Comparison of ENCODE assay signal across 1 cellular context in genomic region chr2:26238301-26238958, GRCh38.
TF ChIP-seq lines count a peak whose summit lies in the region.

No MANE protein-coding gene starts in this region.

TF ChIP-seq in HepG2, 621 proteins besides CTCF, POLR2A, EP300 and RAD21 (continued from another document and continues in another):
- TF ChIP-seq ZNF563 (CRISPR knock-in tag; IDR thresholded peaks at IDR 0.05) (no peak), ZNF577 (CRISPR knock-in tag; IDR thresholded peaks at IDR 0.05; ENCODE audit: borderline replicate concordance, low read depth) (no peak), ZNF777 (CRISPR knock-in tag; IDR thresholded peaks at IDR 0.05) (no peak), TCF12 (IDR thresholded peaks at IDR 0.05) (no peak), TCF12 (CRISPR knock-in tag; IDR thresholded peaks at IDR 0.05) (no peak), PCBP1 (IDR thresholded peaks at IDR 0.05; ENCODE audit: borderline replicate concordance, low read depth, low read length) (no peak), ZNF350 (CRISPR knock-in tag; IDR thresholded peaks at IDR 0.05; ENCODE audit: borderline replicate concordance, low read depth) (no peak), ADNP (CRISPR knock-in tag; IDR thresholded peaks at IDR 0.05) (no peak), SOX6 (IDR thresholded peaks at IDR 0.05) (no peak), SOX6 (CRISPR knock-in tag; IDR thresholded peaks at IDR 0.05) (peak; percentile 49; the same call in 1 of the 2 replicates), ZNF546 (CRISPR knock-in tag; conservative IDR thresholded peaks at IDR 0.05) (no peak), ZFY (CRISPR knock-in tag; IDR thresholded peaks at IDR 0.05) (no peak), ZNF629 (CRISPR knock-in tag; conservative IDR thresholded peaks at IDR 0.05) (no peak), SRY (CRISPR knock-in tag; IDR thresholded peaks at IDR 0.05) (no peak), ZNF607 (CRISPR knock-in tag; IDR thresholded peaks at IDR 0.05; ENCODE audit: borderline replicate concordance) (no peak), ZNF296 (CRISPR knock-in tag; conservative IDR thresholded peaks at IDR 0.05) (no peak), ZNF33A (CRISPR knock-in tag; IDR thresholded peaks at IDR 0.05; ENCODE audit: borderline replicate concordance) (no peak), ZBTB46 (CRISPR knock-in tag; IDR thresholded peaks at IDR 0.05; ENCODE audit: borderline replicate concordance) (no peak), GTF2F1 (IDR thresholded peaks at IDR 0.05; ENCODE audit: low read length) (no peak), RCOR2 (CRISPR knock-in tag; IDR thresholded peaks at IDR 0.05) (no peak), ZNF484 (CRISPR knock-in tag; IDR thresholded peaks at IDR 0.05; ENCODE audit: borderline replicate concordance, low read depth) (no peak), ELF4 (CRISPR knock-in tag; IDR thresholded peaks at IDR 0.05; ENCODE audit: borderline replicate concordance) (no peak), ZNF276 (CRISPR knock-in tag; IDR thresholded peaks at IDR 0.05; ENCODE audit: low read depth) (no peak), RELA (CRISPR knock-in tag; IDR thresholded peaks at IDR 0.05) (no peak), ATM (IDR thresholded peaks at IDR 0.05; ENCODE audit: borderline replicate concordance) (no peak), RFXANK (CRISPR knock-in tag; IDR thresholded peaks at IDR 0.05) (peak; percentile 20; the same call in 1 of the 2 replicates), SP140L (CRISPR knock-in tag; IDR thresholded peaks at IDR 0.05; ENCODE audit: borderline replicate concordance) (no peak), ZNF3 (CRISPR knock-in tag; IDR thresholded peaks at IDR 0.05) (no peak), SALL1 (CRISPR knock-in tag; IDR thresholded peaks at IDR 0.05) (no peak; the same call in 1 of the 2 replicates), RBM22 (optimal IDR thresholded peaks at IDR 0.05; ENCODE audit: low read length) (no peak), ZNF724P (CRISPR knock-in tag; IDR thresholded peaks at IDR 0.05; ENCODE audit: borderline replicate concordance) (no peak), CENPBD1 (CRISPR knock-in tag; IDR thresholded peaks at IDR 0.05; ENCODE audit: borderline replicate concordance, low read depth) (no peak), NFKB2 (CRISPR knock-in tag; IDR thresholded peaks at IDR 0.05; ENCODE audit: borderline replicate concordance) (no peak), SSRP1 (CRISPR knock-in tag; IDR thresholded peaks at IDR 0.05) (no peak), ZNF333 (CRISPR knock-in tag; IDR thresholded peaks at IDR 0.05; ENCODE audit: borderline replicate concordance) (no peak), ARNT (IDR thresholded peaks at IDR 0.05) (no peak), RAD51 (IDR thresholded peaks at IDR 0.05; ENCODE audit: borderline replicate concordance) (no peak), ZNF275 (CRISPR knock-in tag; IDR thresholded peaks at IDR 0.05; ENCODE audit: borderline replicate concordance) (no peak), GZF1 (CRISPR knock-in tag; IDR thresholded peaks at IDR 0.05) (no peak), ZNF367 (CRISPR knock-in tag; IDR thresholded peaks at IDR 0.05; ENCODE audit: borderline replicate concordance) (no peak), ZBTB2 (CRISPR knock-in tag; IDR thresholded peaks at IDR 0.05; ENCODE audit: low read depth) (no peak), ARNTL (CRISPR knock-in tag; IDR thresholded peaks at IDR 0.05) (no peak), ZNF589 (CRISPR knock-in tag; conservative IDR thresholded peaks at IDR 0.05) (no peak), ZNF788 (CRISPR knock-in tag; IDR thresholded peaks at IDR 0.05; ENCODE audit: borderline replicate concordance) (no peak), BCLAF1 (IDR thresholded peaks at IDR 0.05) (no peak), ZNF670 (CRISPR knock-in tag; IDR thresholded peaks at IDR 0.05; ENCODE audit: borderline replicate concordance) (no peak)
- TF ChIP-seq, protein P1, sequence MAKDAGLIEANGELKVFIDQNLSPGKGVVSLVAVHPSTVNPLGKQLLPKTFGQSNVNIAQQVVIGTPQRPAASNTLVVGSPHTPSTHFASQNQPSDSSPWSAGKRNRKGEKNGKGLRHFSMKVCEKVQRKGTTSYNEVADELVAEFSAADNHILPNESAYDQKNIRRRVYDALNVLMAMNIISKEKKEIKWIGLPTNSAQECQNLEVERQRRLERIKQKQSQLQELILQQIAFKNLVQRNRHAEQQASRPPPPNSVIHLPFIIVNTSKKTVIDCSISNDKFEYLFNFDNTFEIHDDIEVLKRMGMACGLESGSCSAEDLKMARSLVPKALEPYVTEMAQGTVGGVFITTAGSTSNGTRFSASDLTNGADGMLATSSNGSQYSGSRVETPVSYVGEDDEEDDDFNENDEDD (CRISPR knock-in tag; IDR thresholded peaks at IDR 0.05; ENCODE audit: borderline replicate concordance), result no peak
- TF ChIP-seq, protein P2, sequence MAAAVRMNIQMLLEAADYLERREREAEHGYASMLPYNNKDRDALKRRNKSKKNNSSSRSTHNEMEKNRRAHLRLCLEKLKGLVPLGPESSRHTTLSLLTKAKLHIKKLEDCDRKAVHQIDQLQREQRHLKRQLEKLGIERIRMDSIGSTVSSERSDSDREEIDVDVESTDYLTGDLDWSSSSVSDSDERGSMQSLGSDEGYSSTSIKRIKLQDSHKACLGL (CRISPR knock-in tag; IDR thresholded peaks at IDR 0.05), result no peak
- TF ChIP-seq, protein P3, sequence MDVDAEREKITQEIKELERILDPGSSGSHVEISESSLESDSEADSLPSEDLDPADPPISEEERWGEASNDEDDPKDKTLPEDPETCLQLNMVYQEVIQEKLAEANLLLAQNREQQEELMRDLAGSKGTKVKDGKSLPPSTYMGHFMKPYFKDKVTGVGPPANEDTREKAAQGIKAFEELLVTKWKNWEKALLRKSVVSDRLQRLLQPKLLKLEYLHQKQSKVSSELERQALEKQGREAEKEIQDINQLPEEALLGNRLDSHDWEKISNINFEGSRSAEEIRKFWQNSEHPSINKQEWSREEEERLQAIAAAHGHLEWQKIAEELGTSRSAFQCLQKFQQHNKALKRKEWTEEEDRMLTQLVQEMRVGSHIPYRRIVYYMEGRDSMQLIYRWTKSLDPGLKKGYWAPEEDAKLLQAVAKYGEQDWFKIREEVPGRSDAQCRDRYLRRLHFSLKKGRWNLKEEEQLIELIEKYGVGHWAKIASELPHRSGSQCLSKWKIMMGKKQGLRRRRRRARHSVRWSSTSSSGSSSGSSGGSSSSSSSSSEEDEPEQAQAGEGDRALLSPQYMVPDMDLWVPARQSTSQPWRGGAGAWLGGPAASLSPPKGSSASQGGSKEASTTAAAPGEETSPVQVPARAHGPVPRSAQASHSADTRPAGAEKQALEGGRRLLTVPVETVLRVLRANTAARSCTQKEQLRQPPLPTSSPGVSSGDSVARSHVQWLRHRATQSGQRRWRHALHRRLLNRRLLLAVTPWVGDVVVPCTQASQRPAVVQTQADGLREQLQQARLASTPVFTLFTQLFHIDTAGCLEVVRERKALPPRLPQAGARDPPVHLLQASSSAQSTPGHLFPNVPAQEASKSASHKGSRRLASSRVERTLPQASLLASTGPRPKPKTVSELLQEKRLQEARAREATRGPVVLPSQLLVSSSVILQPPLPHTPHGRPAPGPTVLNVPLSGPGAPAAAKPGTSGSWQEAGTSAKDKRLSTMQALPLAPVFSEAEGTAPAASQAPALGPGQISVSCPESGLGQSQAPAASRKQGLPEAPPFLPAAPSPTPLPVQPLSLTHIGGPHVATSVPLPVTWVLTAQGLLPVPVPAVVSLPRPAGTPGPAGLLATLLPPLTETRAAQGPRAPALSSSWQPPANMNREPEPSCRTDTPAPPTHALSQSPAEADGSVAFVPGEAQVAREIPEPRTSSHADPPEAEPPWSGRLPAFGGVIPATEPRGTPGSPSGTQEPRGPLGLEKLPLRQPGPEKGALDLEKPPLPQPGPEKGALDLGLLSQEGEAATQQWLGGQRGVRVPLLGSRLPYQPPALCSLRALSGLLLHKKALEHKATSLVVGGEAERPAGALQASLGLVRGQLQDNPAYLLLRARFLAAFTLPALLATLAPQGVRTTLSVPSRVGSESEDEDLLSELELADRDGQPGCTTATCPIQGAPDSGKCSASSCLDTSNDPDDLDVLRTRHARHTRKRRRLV (CRISPR knock-in tag; IDR thresholded peaks at IDR 0.05), result no peak
- TF ChIP-seq, protein P4, sequence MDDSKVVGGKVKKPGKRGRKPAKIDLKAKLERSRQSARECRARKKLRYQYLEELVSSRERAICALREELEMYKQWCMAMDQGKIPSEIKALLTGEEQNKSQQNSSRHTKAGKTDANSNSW (CRISPR knock-in tag; IDR thresholded peaks at IDR 0.05; ENCODE audit: borderline replicate concordance), result no peak
- TF ChIP-seq, protein P5, sequence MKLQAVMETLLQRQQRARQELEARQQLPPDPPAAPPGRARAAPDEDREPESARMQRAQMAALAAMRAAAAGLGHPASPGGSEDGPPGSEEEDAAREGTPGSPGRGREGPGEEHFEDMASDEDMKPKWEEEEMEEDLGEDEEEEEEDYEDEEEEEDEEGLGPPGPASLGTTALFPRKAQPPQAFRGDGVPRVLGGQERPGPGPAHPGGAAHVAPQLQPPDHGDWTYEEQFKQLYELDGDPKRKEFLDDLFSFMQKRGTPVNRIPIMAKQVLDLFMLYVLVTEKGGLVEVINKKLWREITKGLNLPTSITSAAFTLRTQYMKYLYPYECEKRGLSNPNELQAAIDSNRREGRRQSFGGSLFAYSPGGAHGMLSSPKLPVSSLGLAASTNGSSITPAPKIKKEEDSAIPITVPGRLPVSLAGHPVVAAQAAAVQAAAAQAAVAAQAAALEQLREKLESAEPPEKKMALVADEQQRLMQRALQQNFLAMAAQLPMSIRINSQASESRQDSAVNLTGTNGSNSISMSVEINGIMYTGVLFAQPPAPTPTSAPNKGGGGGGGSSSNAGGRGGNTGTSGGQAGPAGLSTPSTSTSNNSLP (IDR thresholded peaks at IDR 0.05; ENCODE audit: low read depth, low read length), result no peak
